Comparison of ENCODE assay signal across 35 cellular contexts in the genomic region with DNA sequence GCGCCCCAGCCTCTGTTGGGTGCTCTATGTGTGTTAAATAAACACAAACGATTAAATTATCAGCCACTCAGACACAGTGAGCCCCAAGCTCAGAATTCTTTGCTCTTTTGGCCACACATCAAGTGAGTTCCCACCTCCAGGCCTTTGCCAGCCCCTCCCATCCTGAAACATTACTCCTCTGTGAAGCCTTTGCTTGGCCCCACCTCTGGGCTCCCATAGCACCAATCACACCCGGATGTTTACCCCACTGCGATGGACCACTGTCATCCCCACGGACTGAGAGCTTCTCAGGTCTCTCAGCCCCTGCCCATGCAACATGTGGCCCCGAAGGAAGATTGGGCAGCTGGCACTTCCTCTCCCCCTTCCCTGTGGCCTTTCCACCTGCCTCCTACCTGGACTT.
DNase-seq lines count a peak whose midpoint lies in the region; ATAC-seq and TF ChIP-seq lines count a peak whose summit lies in the region.
"Had no signal": no experiment of that assay in that cellular context is flagged by ENCODE, and none has a peak within 500 bp of the region (broad histone marks: within the 10 kb centered on the region; RNA-seq: fewer than 3 reads in every experiment).

No MANE protein-coding gene starts in this region.

- H3F3A ChIP-seq in DOHH2 (ENCODE audit: control insufficient read depth, insufficient read depth), result peaks cover 43% of the 10 kb centered on the region

- no peaks in the 10 kb centered on the region for H3K9me3 ChIP-seq in DOHH2 (ENCODE audit: control insufficient read depth, insufficient read depth, low read length)
- H3K9me3 ChIP-seq: A549, colonic mucosa, gastrocnemius medialis, prostate gland, SJCRH30, thyroid gland, uterus had no signal

- H3K27me3 ChIP-seq in DOHH2 (ENCODE audit: control insufficient read depth, low read length), result no peaks in the 10 kb centered on the region
- H3K27me3 ChIP-seq: colonic mucosa, gastrocnemius medialis, thyroid gland, uterus had no signal

- CTCF ChIA-PET in activated CD4-positive, alpha-beta T cell treated with anti-CD3 and anti-CD28 coated beads, Interleukin-2, amount 10 ng/mL, durations not matched to agents 7 days and 5 days (lab: Charles Lee), result interaction anchor here (0.6 to 1.4 kb wide), 2 partner anchors 19 to 94 kb away, joined by 3 read pairs; no protein-coding TSS in a partner anchor

- H3K9me3 Mint-ChIP-seq in activated CD4-positive, alpha-beta T cell treated with anti-CD3 and anti-CD28 coated beads, Interleukin-2, amount 10 ng/mL, durations not matched to agents 7 days and 5 days, result no peaks in the 10 kb centered on the region
- H3K9me3 Mint-ChIP-seq: activated B cell treated with CpG ODN at 0.5 μM for 24 hours; activated naive CD8-positive, alpha-beta T cell treated with anti-CD3 and anti-CD28 coated beads for 36 hours; activated T-helper 17 cell treated with anti-CD3 and anti-CD28 coated beads, Interleukin-2, amount 50 U/mL, for 72 hours; natural killer cell; T-cell had no signal

- H3K27ac ChIP-seq in DOHH2 (ENCODE audit: low read depth, low read length), result peak overlapping the region; percentile 93
- H3K27ac ChIP-seq: A549, colonic mucosa, gastrocnemius medialis, prostate gland, SJCRH30, thyroid gland, uterus had no signal

- no peak overlapping the region for H3K4me3 Mint-ChIP-seq in activated CD4-positive, alpha-beta T cell treated with anti-CD3 and anti-CD28 coated beads, Interleukin-2, amount 10 ng/mL, durations not matched to agents 7 days and 5 days
- H3K4me3 Mint-ChIP-seq: activated B cell treated with CpG ODN at 0.5 μM for 24 hours; activated naive CD8-positive, alpha-beta T cell treated with anti-CD3 and anti-CD28 coated beads for 36 hours; activated T-helper 17 cell treated with anti-CD3 and anti-CD28 coated beads, Interleukin-2, amount 50 U/mL, for 72 hours; natural killer cell; T-cell had no signal

- peaks cover 99% of the 10 kb centered on the region for H3K4me1 ChIP-seq in DOHH2 (ENCODE audit: control insufficient read depth, low read length)
- H3K4me1 ChIP-seq: colonic mucosa, prostate gland, SJCRH30, thyroid gland, uterus had no signal

- no peaks in the 10 kb centered on the region for H4K20me1 ChIP-seq in DOHH2 (ENCODE audit: control insufficient read depth, insufficient read depth, low read depth, low read length)

- H3K36me3 Mint-ChIP-seq in activated CD4-positive, alpha-beta T cell treated with anti-CD3 and anti-CD28 coated beads, Interleukin-2, amount 10 ng/mL, durations not matched to agents 7 days and 5 days (ENCODE audit: low read depth), result peaks cover 68% of the 10 kb centered on the region
- H3K36me3 Mint-ChIP-seq: natural killer cell had no signal

- H3K27me3 Mint-ChIP-seq in activated CD4-positive, alpha-beta T cell treated with anti-CD3 and anti-CD28 coated beads, Interleukin-2, amount 10 ng/mL, durations not matched to agents 7 days and 5 days, result no peaks in the 10 kb centered on the region
- H3K27me3 Mint-ChIP-seq: activated B cell treated with CpG ODN at 0.5 μM for 24 hours; activated naive CD8-positive, alpha-beta T cell treated with anti-CD3 and anti-CD28 coated beads for 36 hours; activated T-helper 17 cell treated with anti-CD3 and anti-CD28 coated beads, Interleukin-2, amount 50 U/mL, for 72 hours; T-cell had no signal

- peak overlapping the region; percentile 33 for H3K27ac Mint-ChIP-seq in activated CD4-positive, alpha-beta T cell treated with anti-CD3 and anti-CD28 coated beads, Interleukin-2, amount 10 ng/mL, durations not matched to agents 7 days and 5 days
- H3K27ac Mint-ChIP-seq: activated naive CD8-positive, alpha-beta T cell treated with anti-CD3 and anti-CD28 coated beads for 36 hours; activated T-helper 17 cell treated with anti-CD3 and anti-CD28 coated beads, Interleukin-2, amount 50 U/mL, for 72 hours had no signal

- TF ChIP-seq CTCF in DOHH2 (IDR thresholded peaks at IDR 0.05; ENCODE audit: low read depth, low read length, poor library complexity, severe bottlenecking), result no peak

- no peaks in the 10 kb centered on the region for H3K4me1 Mint-ChIP-seq in activated CD4-positive, alpha-beta T cell treated with anti-CD3 and anti-CD28 coated beads, Interleukin-2, amount 10 ng/mL, durations not matched to agents 7 days and 5 days
- H3K4me1 Mint-ChIP-seq: activated T-helper 17 cell treated with anti-CD3 and anti-CD28 coated beads, Interleukin-2, amount 50 U/mL, for 72 hours had no signal

- peak overlapping the region; percentile 67 for H3K4me2 ChIP-seq in DOHH2 (ENCODE audit: low read length)
- H3K4me2 ChIP-seq: A549 had no signal

- no peak for DNase-seq in activated CD4-positive, alpha-beta T cell treated with anti-CD3 and anti-CD28 coated beads, Interleukin-2, amount 10 ng/mL, durations not matched to agents 7 days and 5 days
- DNase-seq in activated CD4-positive, alpha-beta T cell treated with anti-CD3 and anti-CD28 coated beads for 4 hours, result no peak
- DNase-seq in NCI-H510A treated with DMSO at 0.1 percent for 48 hours (lab: John Stamatoyannopoulos, UW), result peak; percentile 92
- peak; percentile 30 for DNase-seq in left kidney (ENCODE audit: low read depth, low spot score)
- DNase-seq in NCI-H1694 treated with DMSO at 0.1 percent for 48 hours (lab: John Stamatoyannopoulos, UW), result no peak
- DNase-seq: activated B cell treated with CpG ODN at 0.5 μM for 24 hours; activated CD4-positive, alpha-beta T cell treated with anti-CD3 and anti-CD28 coated beads, Interleukin-2, amount 50 U/mL, for 48 hours; activated CD8-positive, alpha-beta memory T cell treated with anti-CD3 and anti-CD28 coated beads, Interleukin-2, amount 50 U/mL, for 4 hours; activated naive CD8-positive, alpha-beta T cell treated with anti-CD3 and anti-CD28 coated beads for 36 hours; aorta; colonic mucosa; DMS 273 treated with DMSO at 0.1 percent for 48 hours; effector CD4-positive, alpha-beta T cell; gastrocnemius medialis; natural killer cell; NCI-H1105; NCI-H1930; NCI-H2171 treated with DMSO at 0.1 percent for 48 hours; NCI-H526; occipital lobe; SJCRH30; stimulated activated CD4-positive, alpha-beta T cell treated with anti-CD3 and anti-CD28 coated beads, Interleukin-12 subunit alpha, Interleukin-12 subunit beta, amount 100 ng/mL, for 4 hours; stimulated activated CD4-positive, alpha-beta T cell treated with anti-CD3 and anti-CD28 coated beads, Interleukin-2, amount 100 ng/mL, for 48 hours; T-cell; uterus had no signal

- peak overlapping the region; percentile 41 for H3K4me3 ChIP-seq in DOHH2 (ENCODE audit: low read length)
- H3K4me3 ChIP-seq: A549, colonic mucosa, gastrocnemius medialis, GM12878, lung, prostate gland, SJCRH30, thyroid gland, uterus had no signal

- peaks cover 17% of the 10 kb centered on the region for H3K79me2 ChIP-seq in DOHH2 (ENCODE audit: control insufficient read depth, low read length)

- POLR2A ChIA-PET in activated CD4-positive, alpha-beta T cell treated with anti-CD3 and anti-CD28 coated beads, Interleukin-2, amount 10 ng/mL, durations not matched to agents 7 days and 5 days (lab: Charles Lee), result no interaction called here

- H3K9me2 ChIP-seq in DOHH2 (replicated peaks; ENCODE audit: control insufficient read depth, low read length), result no peaks in the 10 kb centered on the region

- H3K36me3 ChIP-seq in DOHH2 (ENCODE audit: control insufficient read depth, low read length), result peaks cover 94% of the 10 kb centered on the region
- H3K36me3 ChIP-seq: colonic mucosa, gastrocnemius medialis, prostate gland, SJCRH30, thyroid gland, uterus had no signal

- ATAC-seq in HG03432 (IDR thresholded peaks at IDR 0.05; ENCODE audit: unreplicated experiment) (no peak), GM18873 (IDR thresholded peaks at IDR 0.05; ENCODE audit: low FRiP score, unreplicated experiment) (no peak)
- ATAC-seq: A549; activated T-helper 17 cell treated with anti-CD3 and anti-CD28 coated beads, Interleukin-2, amount 50 U/mL, for 72 hours; gastrocnemius medialis; GM12878; natural killer cell; sciatic nerve; T-cell had no signal

Comparison
In these comparisons a context has a peak if more than half of its experiments do, and no peak if none do; other contexts are left out.
1. DNase-seq: peak in NCI-H510A treated with DMSO at 0.1 percent for 48 hours (single experiment) and left kidney (single experiment); none in activated CD4-positive, alpha-beta T cell treated with anti-CD3 and anti-CD28 coated beads, Interleukin-2, amount 10 ng/mL, durations not matched to agents 7 days and 5 days (single experiment), activated CD4-positive, alpha-beta T cell treated with anti-CD3 and anti-CD28 coated beads for 4 hours (0 of 2) and NCI-H1694 treated with DMSO at 0.1 percent for 48 hours (single experiment).